In genomic region chr1:94325379-94326302, GRCh38 we compare ENCODE assay signal across 1 cellular context.
A peak's percentile ranks its signal among the peaks of the same experiment; 100 is the strongest.
TF ChIP-seq lines count a peak whose summit lies in the region.

No MANE protein-coding gene starts in this region.

TF ChIP-seq in HEK293, 187 proteins besides CTCF, POLR2A, EP300 and RAD21 (continued from another document):
- TF ChIP-seq ZNF18 (tag by site-specific recombination; IDR thresholded peaks at IDR 0.05) (no peak), ZFP69B (tag by site-specific recombination; IDR thresholded peaks at IDR 0.05) (no peak), ZBTB17 (tag by site-specific recombination; IDR thresholded peaks at IDR 0.05) (peak; percentile 48), ZNF24 (tag by site-specific recombination; IDR thresholded peaks at IDR 0.05) (peak; percentile 56; the same call in 1 of the 2 replicates), SP7 (tag by site-specific recombination; IDR thresholded peaks at IDR 0.05) (peak; percentile 7; the same call in 1 of the 2 replicates), PRDM6 (tag by site-specific recombination; IDR thresholded peaks at IDR 0.05) (peak; percentile 95), ZNF777 (tag by site-specific recombination; IDR thresholded peaks at IDR 0.05; ENCODE audit: borderline replicate concordance) (no peak), PATZ1 (tag by site-specific recombination; IDR thresholded peaks at IDR 0.05) (peak; percentile 24; the same call in 1 of the 2 replicates), WT1 (tag by site-specific recombination; IDR thresholded peaks at IDR 0.05) (peak; percentile 82), ZBTB20 (tag by site-specific recombination; IDR thresholded peaks at IDR 0.05) (peak; percentile 50), GLIS1 (tag by site-specific recombination; IDR thresholded peaks at IDR 0.05) (peak; percentile 54)
